Comparison of ENCODE assay signal across 8 cellular contexts in the genomic region with DNA sequence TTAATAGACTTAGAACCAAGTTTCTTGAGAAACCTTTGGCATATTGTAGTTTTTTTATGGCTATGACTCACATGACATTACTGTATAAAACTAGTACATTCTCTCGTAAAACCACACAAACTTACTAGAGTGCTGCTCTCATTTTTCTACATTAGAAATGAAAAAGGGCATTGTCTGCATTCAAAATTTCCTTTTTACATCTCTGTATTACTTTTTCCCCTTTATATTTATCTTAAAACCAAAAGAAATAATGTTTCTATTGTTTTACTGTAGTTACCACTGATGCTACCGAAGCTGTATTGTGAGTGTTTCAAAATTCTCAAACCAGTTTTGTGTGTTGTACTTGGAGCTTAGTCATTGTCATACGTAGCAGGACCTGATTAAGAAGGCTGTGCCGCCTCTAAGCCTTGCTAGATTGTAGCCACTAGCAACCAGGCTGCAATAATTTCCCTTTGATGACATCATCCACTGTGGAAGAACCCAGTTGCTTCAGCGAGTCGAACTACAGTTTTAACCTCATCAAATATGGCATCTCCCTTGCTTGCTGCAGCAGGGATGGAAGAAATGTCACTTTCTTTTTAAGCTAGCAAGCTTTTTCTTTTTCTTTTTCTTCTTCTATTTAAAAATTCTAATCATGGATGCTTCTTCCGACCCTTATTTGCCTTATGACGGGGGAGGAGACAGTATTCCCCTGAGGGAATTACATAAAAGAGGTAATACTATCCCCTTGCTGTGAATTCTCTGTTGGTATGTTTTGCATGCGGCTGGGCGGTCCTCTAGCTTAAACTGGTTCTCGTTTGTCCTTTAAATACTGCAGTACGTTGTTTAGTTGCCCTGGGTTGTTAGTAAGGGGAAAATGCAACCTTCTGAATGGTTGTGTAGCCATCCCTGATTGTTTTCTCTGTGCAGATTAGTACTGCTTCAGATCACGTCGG. TPM values are rescaled to one million over a fixed set of nuclear protein-coding genes. Genes with fewer than 3 reads are reported as not detected.
DNase-seq lines count a peak whose midpoint lies in the region; ATAC-seq and TF ChIP-seq lines count a peak whose summit lies in the region.

No MANE protein-coding gene starts in this region.

- H3K9me3 ChIP-seq in ectodermal cell (ENCODE audit: control insufficient read depth, low read length): no peaks in the 10 kb centered on the region

- ATAC-seq in HG03432 (IDR thresholded peaks at IDR 0.05; ENCODE audit: unreplicated experiment): peak; percentile 98

- peak overlapping the region; percentile 68 for H3K4me3 Mint-ChIP-seq in activated CD4-positive, alpha-beta memory T cell treated with anti-CD3 and anti-CD28 coated beads for 36 hours

- POLR2A ChIA-PET in activated CD4-positive, alpha-beta memory T cell treated with anti-CD3 and anti-CD28 coated beads for 36 hours (lab: Charles Lee): interaction anchor here (0.7 to 2.3 kb wide), 6 partner anchors 26 to 47 kb away, joined by 3 to 14 read pairs (median 4); a partner anchor contains a TSS

- H3K27me3 ChIP-seq in ectodermal cell (ENCODE audit: control insufficient read depth, insufficient read depth, low read length, poor library complexity, severe bottlenecking): no peaks in the 10 kb centered on the region

- TF ChIP-seq CTCF in lower leg skin (IDR thresholded peaks at IDR 0.05): no peak

- H3K4me3 ChIP-seq in ectodermal cell (ENCODE audit: insufficient read depth, low read depth, low read length) (peak overlapping the region; percentile 31), lower leg skin (ENCODE audit: low read depth, poor library complexity, severe bottlenecking) (peak overlapping the region; percentile 13)

- H3K4me1 Mint-ChIP-seq in activated CD4-positive, alpha-beta memory T cell treated with anti-CD3 and anti-CD28 coated beads for 36 hours (ENCODE audit: low read depth): peaks cover 22% of the 10 kb centered on the region

- CTCF ChIA-PET in activated CD4-positive, alpha-beta memory T cell treated with anti-CD3 and anti-CD28 coated beads for 36 hours (lab: Charles Lee): interaction anchor here (1.6 to 2.7 kb wide), 4 partner anchors 33 to 47 kb away, joined by 3 to 18 read pairs (median 12); a partner anchor contains a TSS

- WGBS in ectodermal cell, 2 experiments: 15 to 17% methylated on average over 14 of the region's 14 CpGs
- WGBS in lower leg skin, 2 donors: 4% methylated on average over 14 of the region's 14 CpGs

- no peaks in the 10 kb centered on the region for H3K36me3 ChIP-seq in ectodermal cell (ENCODE audit: control insufficient read depth, insufficient read depth, low read length)

- no peaks in the 10 kb centered on the region for H3K27me3 Mint-ChIP-seq in activated CD4-positive, alpha-beta memory T cell treated with anti-CD3 and anti-CD28 coated beads for 36 hours

- TF ChIP-seq POLR2A in lower leg skin (IDR thresholded peaks at IDR 0.05): no peak

- H3K36me3 Mint-ChIP-seq in activated CD4-positive, alpha-beta memory T cell treated with anti-CD3 and anti-CD28 coated beads for 36 hours: peaks cover 4% of the 10 kb centered on the region

- DNase-seq in AML-193 (lab: John Stamatoyannopoulos, UW) (peak; percentile 94 to 95), GM19238 (ENCODE audit: insufficient read length, low spot score) (peak; percentile 28), NCI-H524 treated with DMSO at 0.1 percent for 48 hours (lab: John Stamatoyannopoulos, UW) (peak; percentile 55), lower leg skin (ENCODE audit: low spot score in 2 of 2) (peak; percentile 86 to 88)
- DNase-seq in activated CD4-positive, alpha-beta memory T cell treated with anti-CD3 and anti-CD28 coated beads for 36 hours: peak; percentile 80
- peak; percentile 15 to 42 for DNase-seq in stimulated activated CD4-positive, alpha-beta T cell treated with anti-CD3 and anti-CD28 coated beads, Interleukin-4, amount 100 ng/mL, for 48 hours (ENCODE audit: low read depth in 2 of 2)

- peak overlapping the region; percentile 96 for H3K27ac ChIP-seq in ectodermal cell (ENCODE audit: insufficient read depth, low read depth, low read length, poor library complexity, severe bottlenecking)

- H3K27ac Mint-ChIP-seq in activated CD4-positive, alpha-beta memory T cell treated with anti-CD3 and anti-CD28 coated beads for 36 hours: peak overlapping the region; percentile 91

- intact Hi-C loops in activated CD4-positive, alpha-beta memory T cell treated with anti-CD3 and anti-CD28 coated beads for 36 hours (cut with micrococcal nuclease): loop anchor here (1.0 to 10.0 kb wide), 6 partner anchors 33 to 367 kb away; a partner anchor contains a TSS
- intact Hi-C loops in lower leg skin (cut with DNase I; ENCODE audit: low total_unique reads): no loop called here

- H3K4me1 ChIP-seq in ectodermal cell (ENCODE audit: control insufficient read depth, insufficient read depth, low read length): peaks cover 4% of the 10 kb centered on the region

- no peaks in the 10 kb centered on the region for H3K9me3 Mint-ChIP-seq in activated CD4-positive, alpha-beta memory T cell treated with anti-CD3 and anti-CD28 coated beads for 36 hours

RNA-seq across cellular contexts. Expression of a gene that starts 39.6 kb away (rescaled TPM):
- 10 to 100 TPM; 17.3 to 18.6 TPM for total RNA-seq in activated CD4-positive, alpha-beta memory T cell treated with anti-CD3 and anti-CD28 coated beads for 36 hours
- 40.5 TPM for polyA plus RNA-seq in ectodermal cell (2013, experiment 1 of 4)
- 38.5 TPM for polyA plus RNA-seq in ectodermal cell (2013, experiment 2 of 4)
- 25.7 TPM for polyA plus RNA-seq in ectodermal cell (2013, experiment 3 of 4)
- 30.3 TPM for polyA plus RNA-seq in ectodermal cell (2013, experiment 4 of 4)
- 10 to 100 TPM; 32.8 to 75.4 (median 57.8) TPM for total RNA-seq in lower leg skin

RNA-seq across cellular contexts. Expression of a gene that starts 47.6 kb away (rescaled TPM):
- total RNA-seq in activated CD4-positive, alpha-beta memory T cell treated with anti-CD3 and anti-CD28 coated beads for 36 hours: 10 to 100 TPM; 10.7 to 11.4 TPM
- polyA plus RNA-seq in ectodermal cell (2013, experiment 1 of 4): 16.0 TPM
- polyA plus RNA-seq in ectodermal cell (2013, experiment 2 of 4): 19.1 TPM
- polyA plus RNA-seq in ectodermal cell (2013, experiment 3 of 4): 12.9 TPM
- 15.8 TPM for polyA plus RNA-seq in ectodermal cell (2013, experiment 4 of 4)
- 1 to 10 TPM; 4.8 to 6.9 (median 5.5) TPM for total RNA-seq in lower leg skin

Comparison
In these comparisons a context has a peak if more than half of its experiments do, and no peak if none do; other contexts are left out.
1. Peak in every context shown above with its lines: DNase-seq, ATAC-seq, H3K4me3 ChIP-seq and H3K27ac ChIP-seq.
2. DNase-seq: peak in every context shown above with its lines; median percentile 94 in AML-193; 87 in lower leg skin; 80 in activated CD4-positive, alpha-beta memory T cell treated with anti-CD3 and anti-CD28 coated beads for 36 hours; 55 in NCI-H524 treated with DMSO at 0.1 percent for 48 hours; 28 in stimulated activated CD4-positive, alpha-beta T cell treated with anti-CD3 and anti-CD28 coated beads, Interleukin-4, amount 100 ng/mL, for 48 hours; 28 in GM19238.